ENCODE assay signal across 23 cellular contexts in genomic region chr3:192860464-192860863, GRCh38. TPM values are rescaled to one million over a fixed set of nuclear protein-coding genes. Genes with fewer than 3 reads are reported as not detected.
DNase-seq lines count a peak whose midpoint lies in the region; ATAC-seq, FAIRE-seq and TF ChIP-seq lines count a peak whose summit lies in the region.
"Had no signal": no experiment of that assay in that cellular context is flagged by ENCODE, and none has a peak within 500 bp of the region (broad histone marks: within the 10 kb centered on the region; RNA-seq: fewer than 3 reads in every experiment).

No MANE protein-coding gene starts in this region.

- FAIRE-seq in RCC 7860 (lab: Jason Lieb, UNC), result no peak
- FAIRE-seq: G401.6, GM12891, GM19239 had no signal

- peaks cover 0 to 6% (median 0%) of the 10 kb centered on the region in 12 donors for H3K9me3 ChIP-seq in heart left ventricle
- H3K9me3 ChIP-seq in T-helper 17 cell (ENCODE audit: control insufficient read depth, low read length, poor library complexity, severe bottlenecking), result no peaks in the 10 kb centered on the region
- H3K9me3 ChIP-seq in upper lobe of right lung, result no peaks in the 10 kb centered on the region
- H3K9me3 ChIP-seq: BLaER1, HAP-1 had no signal

- H3K27me3 ChIP-seq in heart left ventricle, result no peaks in the 10 kb centered on the region
- no peaks in the 10 kb centered on the region for H3K27me3 ChIP-seq in upper lobe of right lung
- H3K27me3 ChIP-seq: BLaER1 had no signal

- peaks cover 5% of the 10 kb centered on the region for H3K9me3 Mint-ChIP-seq in glutamatergic neuron (ENCODE audit: unreplicated experiment)
- H3K9me3 Mint-ChIP-seq: CD4-positive, alpha-beta memory T cell had no signal

- peaks cover 2% of the 10 kb centered on the region for H3K36me3 Mint-ChIP-seq in T-helper 17 cell (ENCODE audit: low read depth)
- H3K36me3 Mint-ChIP-seq in glutamatergic neuron (ENCODE audit: unreplicated experiment), result peaks cover 3% of the 10 kb centered on the region
- H3K36me3 Mint-ChIP-seq: CD14-positive monocyte; CD4-positive, alpha-beta memory T cell had no signal

- H3K4me3 Mint-ChIP-seq in T-helper 17 cell (peak overlapping the region; percentile 7), glutamatergic neuron (ENCODE audit: unreplicated experiment) (no peak overlapping the region)
- H3K4me3 Mint-ChIP-seq: CD14-positive monocyte; CD4-positive, alpha-beta memory T cell had no signal

- intact Hi-C loops in left ventricle myocardium superior (cut with micrococcal nuclease), result no loop called here
- intact Hi-C loops in heart left ventricle (cut with DNase I), result no loop called here
- intact Hi-C loops in upper lobe of right lung (cut with DNase I), result no loop called here

- H3K4me1 ChIP-seq in heart left ventricle (peaks cover 0 to 37% (median 22%) of the 10 kb centered on the region in 12 donors), upper lobe of right lung (no peaks in the 10 kb centered on the region)
- H3K4me1 ChIP-seq: HAP-1 had no signal

- peaks cover 30% of the 10 kb centered on the region for H3K4me1 Mint-ChIP-seq in T-helper 17 cell
- peaks cover 48% of the 10 kb centered on the region for H3K4me1 Mint-ChIP-seq in glutamatergic neuron (ENCODE audit: low read depth, unreplicated experiment)
- H3K4me1 Mint-ChIP-seq: CD14-positive monocyte had no signal

- H3K27me3 Mint-ChIP-seq in T-helper 17 cell (no peaks in the 10 kb centered on the region), glutamatergic neuron (ENCODE audit: unreplicated experiment) (peaks cover 16% of the 10 kb centered on the region)
- H3K27me3 Mint-ChIP-seq: CD4-positive, alpha-beta memory T cell had no signal

- 88 to 97% (median 91%) methylated on average over 2 of the region's 2 CpGs for WGBS in heart left ventricle, 4 donors

- H3K36me3 ChIP-seq in heart left ventricle (no peaks in the 10 kb centered on the region), upper lobe of right lung (no peaks in the 10 kb centered on the region)
- H3K36me3 ChIP-seq: BLaER1, HAP-1 had no signal

- no peak overlapping the region for H3K27ac Mint-ChIP-seq in T-helper 17 cell
- peak overlapping the region; percentile 38 for H3K27ac Mint-ChIP-seq in glutamatergic neuron (ENCODE audit: unreplicated experiment)
- H3K27ac Mint-ChIP-seq: CD14-positive monocyte had no signal

- TF ChIP-seq POLR2A in heart left ventricle (IDR thresholded peaks at IDR 0.05), result no peak

- no peak for ATAC-seq in left ventricle myocardium superior
- ATAC-seq in heart left ventricle, result no peak
- ATAC-seq in T-helper 17 cell, result no peak
- peak; percentile 62 for ATAC-seq in upper lobe of right lung

- TF ChIP-seq CTCF in heart left ventricle (IDR thresholded peaks at IDR 0.05) (no peak), glutamatergic neuron (IDR thresholded peaks at IDR 0.05; ENCODE audit: partially characterized antibody, unreplicated experiment) (no peak), upper lobe of right lung (IDR thresholded peaks at IDR 0.05) (no peak)

- H3K27ac ChIP-seq in heart left ventricle (no peak overlapping the region), upper lobe of right lung (no peak overlapping the region)
- H3K27ac ChIP-seq: BLaER1, GM23248, HL-60 had no signal

- peak; percentile 39 for DNase-seq in left ventricle myocardium superior
- no peak for DNase-seq in heart left ventricle
- DNase-seq in T-helper 17 cell, result no peak
- no peak for DNase-seq in glutamatergic neuron
- DNase-seq in upper lobe of right lung, result no peak
- DNase-seq in COLO668 (lab: John Stamatoyannopoulos, UW; ENCODE audit: unreplicated experiment), result no peak
- no peak for DNase-seq in RCC 7860 (ENCODE audit: low spot score)
- no peak for DNase-seq in NCI-H748 treated with DMSO at 0.1 percent for 48 hours (lab: John Stamatoyannopoulos, UW)
- DNase-seq: 8988T; Calu3; CD4-positive, alpha-beta memory T cell; DMS53; DND-41; EL; GM23248; IMR-90 had no signal

- H3K4me3 ChIP-seq in heart left ventricle (no peak overlapping the region), upper lobe of right lung (no peak overlapping the region)
- H3K4me3 ChIP-seq: BLaER1, GM23248, HAP-1 had no signal

RNA-seq across cellular contexts. Expression of gene MB21D2, which starts 57.2 kb away (rescaled TPM):
- total RNA-seq in left ventricle myocardium superior (1.8 TPM), heart left ventricle (1 to 10 TPM; 2.3 to 5.0 (median 4.0) TPM), T-helper 17 cell (10 to 100 TPM; 10.1 to 12.3 TPM), glutamatergic neuron (ENCODE audit: unreplicated experiment) (42.5 TPM), upper lobe of right lung (8.0 TPM)
- 1 to 10 TPM in 1 of 2 donors, under 1 TPM in 1; 0.91 to 3.0 TPM for polyA plus RNA-seq in heart left ventricle
